2 cellular contexts compared by ENCODE assay signal in genomic region chr6:18488004-18488403, GRCh38.
TF ChIP-seq lines count a peak whose summit lies in the region.

No MANE protein-coding gene starts in this region.

TF ChIP-seq in GM23338, 12 proteins besides CTCF, POLR2A, EP300 and RAD21 (continued from another document):
- TF ChIP-seq REST (IDR thresholded peaks at IDR 0.05; ENCODE audit: unreplicated experiment) = no peak
- no peak for TF ChIP-seq ZNF331 (CRISPR knock-in tag; IDR thresholded peaks at IDR 0.05; ENCODE audit: low read depth)
- TF ChIP-seq, protein P1, sequence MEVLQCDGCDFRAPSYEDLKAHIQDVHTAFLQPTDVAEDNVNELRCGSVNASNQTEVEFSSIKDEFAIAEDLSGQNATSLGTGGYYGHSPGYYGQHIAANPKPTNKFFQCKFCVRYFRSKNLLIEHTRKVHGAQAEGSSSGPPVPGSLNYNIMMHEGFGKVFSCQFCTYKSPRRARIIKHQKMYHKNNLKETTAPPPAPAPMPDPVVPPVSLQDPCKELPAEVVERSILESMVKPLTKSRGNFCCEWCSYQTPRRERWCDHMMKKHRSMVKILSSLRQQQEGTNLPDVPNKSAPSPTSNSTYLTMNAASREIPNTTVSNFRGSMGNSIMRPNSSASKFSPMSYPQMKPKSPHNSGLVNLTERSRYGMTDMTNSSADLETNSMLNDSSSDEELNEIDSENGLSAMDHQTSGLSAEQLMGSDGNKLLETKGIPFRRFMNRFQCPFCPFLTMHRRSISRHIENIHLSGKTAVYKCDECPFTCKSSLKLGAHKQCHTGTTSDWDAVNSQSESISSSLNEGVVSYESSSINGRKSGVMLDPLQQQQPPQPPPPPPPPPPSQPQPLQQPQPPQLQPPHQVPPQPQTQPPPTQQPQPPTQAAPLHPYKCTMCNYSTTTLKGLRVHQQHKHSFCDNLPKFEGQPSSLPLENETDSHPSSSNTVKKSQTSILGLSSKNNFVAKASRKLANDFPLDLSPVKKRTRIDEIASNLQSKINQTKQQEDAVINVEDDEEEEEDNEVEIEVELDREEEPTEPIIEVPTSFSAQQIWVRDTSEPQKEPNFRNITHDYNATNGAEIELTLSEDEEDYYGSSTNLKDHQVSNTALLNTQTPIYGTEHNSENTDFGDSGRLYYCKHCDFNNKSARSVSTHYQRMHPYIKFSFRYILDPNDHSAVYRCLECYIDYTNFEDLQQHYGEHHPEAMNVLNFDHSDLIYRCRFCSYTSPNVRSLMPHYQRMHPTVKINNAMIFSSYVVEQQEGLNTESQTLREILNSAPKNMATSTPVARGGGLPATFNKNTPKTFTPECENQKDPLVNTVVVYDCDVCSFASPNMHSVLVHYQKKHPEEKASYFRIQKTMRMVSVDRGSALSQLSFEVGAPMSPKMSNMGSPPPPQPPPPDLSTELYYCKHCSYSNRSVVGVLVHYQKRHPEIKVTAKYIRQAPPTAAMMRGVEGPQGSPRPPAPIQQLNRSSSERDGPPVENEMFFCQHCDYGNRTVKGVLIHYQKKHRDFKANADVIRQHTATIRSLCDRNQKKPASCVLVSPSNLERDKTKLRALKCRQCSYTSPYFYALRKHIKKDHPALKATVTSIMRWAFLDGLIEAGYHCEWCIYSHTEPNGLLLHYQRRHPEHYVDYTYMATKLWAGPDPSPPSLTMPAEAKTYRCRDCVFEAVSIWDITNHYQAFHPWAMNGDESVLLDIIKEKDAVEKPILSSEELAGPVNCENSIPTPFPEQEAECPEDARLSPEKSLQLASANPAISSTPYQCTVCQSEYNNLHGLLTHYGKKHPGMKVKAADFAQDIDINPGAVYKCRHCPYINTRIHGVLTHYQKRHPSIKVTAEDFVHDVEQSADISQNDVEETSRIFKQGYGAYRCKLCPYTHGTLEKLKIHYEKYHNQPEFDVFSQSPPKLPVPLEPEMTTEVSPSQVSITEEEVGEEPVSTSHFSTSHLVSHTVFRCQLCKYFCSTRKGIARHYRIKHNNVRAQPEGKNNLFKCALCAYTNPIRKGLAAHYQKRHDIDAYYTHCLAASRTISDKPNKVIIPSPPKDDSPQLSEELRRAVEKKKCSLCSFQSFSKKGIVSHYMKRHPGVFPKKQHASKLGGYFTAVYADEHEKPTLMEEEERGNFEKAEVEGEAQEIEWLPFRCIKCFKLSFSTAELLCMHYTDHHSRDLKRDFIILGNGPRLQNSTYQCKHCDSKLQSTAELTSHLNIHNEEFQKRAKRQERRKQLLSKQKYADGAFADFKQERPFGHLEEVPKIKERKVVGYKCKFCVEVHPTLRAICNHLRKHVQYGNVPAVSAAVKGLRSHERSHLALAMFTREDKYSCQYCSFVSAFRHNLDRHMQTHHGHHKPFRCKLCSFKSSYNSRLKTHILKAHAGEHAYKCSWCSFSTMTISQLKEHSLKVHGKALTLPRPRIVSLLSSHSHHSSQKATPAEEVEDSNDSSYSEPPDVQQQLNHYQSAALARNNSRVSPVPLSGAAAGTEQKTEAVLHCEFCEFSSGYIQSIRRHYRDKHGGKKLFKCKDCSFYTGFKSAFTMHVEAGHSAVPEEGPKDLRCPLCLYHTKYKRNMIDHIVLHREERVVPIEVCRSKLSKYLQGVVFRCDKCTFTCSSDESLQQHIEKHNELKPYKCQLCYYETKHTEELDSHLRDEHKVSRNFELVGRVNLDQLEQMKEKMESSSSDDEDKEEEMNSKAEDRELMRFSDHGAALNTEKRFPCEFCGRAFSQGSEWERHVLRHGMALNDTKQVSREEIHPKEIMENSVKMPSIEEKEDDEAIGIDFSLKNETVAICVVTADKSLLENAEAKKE (CRISPR knock-in tag; IDR thresholded peaks at IDR 0.05) = no peak
- no peak for TF ChIP-seq NANOG (IDR thresholded peaks at IDR 0.05; ENCODE audit: borderline replicate concordance)
- TF ChIP-seq EZH2 (IDR thresholded peaks at IDR 0.05; ENCODE audit: low read depth, unreplicated experiment) = no peak
- no peak for TF ChIP-seq STAT1 (IDR thresholded peaks at IDR 0.05; ENCODE audit: unreplicated experiment)
- TF ChIP-seq CREB1 (CRISPR knock-in tag; IDR thresholded peaks at IDR 0.05; ENCODE audit: low read depth) = no peak

TF ChIP-seq in K562, 482 proteins besides CTCF, POLR2A, EP300 and RAD21 (continued from another document):
- TF ChIP-seq FOXP4 (CRISPR knock-in tag; IDR thresholded peaks at IDR 0.05; ENCODE audit: borderline replicate concordance) = no peak
- TF ChIP-seq FUS (optimal IDR thresholded peaks at IDR 0.05; ENCODE audit: low read depth, low read length) = no peak
